Comparison of ENCODE assay signal across 20 cellular contexts in genomic region chr19:50928841-50929240, GRCh38. TPM values are rescaled to one million over a fixed set of nuclear protein-coding genes. Genes with fewer than 3 reads are reported as not detected.
"Had no signal": no experiment of that assay in that cellular context is flagged by ENCODE, and none has a peak within 500 bp of the region (broad histone marks: within the 10 kb centered on the region; RNA-seq: fewer than 3 reads in every experiment).

No MANE protein-coding gene starts in this region.

- H3K4me3 ChIP-seq: esophagus squamous epithelium, heart right ventricle, smooth muscle cell, testis had no signal

- H3K4me2 ChIP-seq: smooth muscle cell had no signal

- ATAC-seq: activated CD4-positive, alpha-beta T cell treated with anti-CD3 and anti-CD28 coated beads for 36 hours; effector memory CD8-positive, alpha-beta T cell; heart right ventricle; natural killer cell; sciatic nerve; stimulated activated memory B cell treated with anti-CD40 and anti-IgM and Interleukin-4, amounts not matched to agents 10 μg/mL and 1 μg/mL and 100 μg/mL, for 72 hours; WTC11 had no signal

- H3K27me3 ChIP-seq: testis had no signal

- H3K4me1 ChIP-seq: heart right ventricle, parathyroid adenoma, testis had no signal

- H2AFZ ChIP-seq: parathyroid adenoma had no signal

- DNase-seq: activated CD4-positive, alpha-beta memory T cell treated with anti-CD3 and anti-CD28 coated beads for 36 hours; activated CD4-positive, alpha-beta T cell treated with anti-CD3 and anti-CD28 coated beads for 36 hours; activated naive CD4-positive, alpha-beta T cell; activated naive CD8-positive, alpha-beta T cell treated with anti-CD3 and anti-CD28 coated beads for 36 hours; activated T-cell treated with anti-CD3 and anti-CD28 coated beads for 4 hours; amygdala; dermis blood vessel endothelial cell; effector memory CD8-positive, alpha-beta T cell; esophagus squamous epithelium; heart right ventricle; mesenchymal stem cell; natural killer cell; stimulated activated CD4-positive, alpha-beta T cell treated with anti-CD3 and anti-CD28 coated beads, Interleukin-4, amount 100 ng/mL, for 4 hours; testis had no signal

- H3K9me3 ChIP-seq: esophagus squamous epithelium, heart right ventricle, testis had no signal

- H3K79me2 ChIP-seq: parathyroid adenoma had no signal

- H3K36me3 ChIP-seq: esophagus squamous epithelium, heart right ventricle had no signal

- H3K27ac ChIP-seq: heart right ventricle, parathyroid adenoma, testis had no signal

- H3K9ac ChIP-seq: parathyroid adenoma had no signal

RNA-seq across cellular contexts. Expression of gene KLK4, which starts 17.6 kb away (rescaled TPM):
- total RNA-seq: activated CD4-positive, alpha-beta memory T cell treated with anti-CD3 and anti-CD28 coated beads for 36 hours; activated CD4-positive, alpha-beta T cell treated with anti-CD3 and anti-CD28 coated beads for 36 hours; activated naive CD8-positive, alpha-beta T cell treated with anti-CD3 and anti-CD28 coated beads for 36 hours; cardiac septum; dermis blood vessel endothelial cell; esophagus squamous epithelium; heart right ventricle; natural killer cell; smooth muscle cell had no signal
- polyA plus RNA-seq: heart right ventricle had no signal

RNA-seq across cellular contexts. Expression of gene KLK5, which starts 24.0 kb away (rescaled TPM):
- total RNA-seq: activated CD4-positive, alpha-beta memory T cell treated with anti-CD3 and anti-CD28 coated beads for 36 hours; activated CD4-positive, alpha-beta T cell treated with anti-CD3 and anti-CD28 coated beads for 36 hours; activated naive CD8-positive, alpha-beta T cell treated with anti-CD3 and anti-CD28 coated beads for 36 hours; cardiac septum; dermis blood vessel endothelial cell; heart right ventricle; natural killer cell; sciatic nerve had no signal
- polyA plus RNA-seq: heart right ventricle had no signal

RNA-seq across cellular contexts. Expression of gene KLK6, which starts 40.5 kb away (rescaled TPM):
- total RNA-seq: activated CD4-positive, alpha-beta memory T cell treated with anti-CD3 and anti-CD28 coated beads for 36 hours; activated CD4-positive, alpha-beta T cell treated with anti-CD3 and anti-CD28 coated beads for 36 hours; activated naive CD8-positive, alpha-beta T cell treated with anti-CD3 and anti-CD28 coated beads for 36 hours; cardiac septum; dermis blood vessel endothelial cell; heart right ventricle; natural killer cell had no signal
- polyA plus RNA-seq: heart right ventricle had no signal

RNA-seq across cellular contexts. Expression of gene KLK7, which starts 54.9 kb away (rescaled TPM):
- total RNA-seq: activated CD4-positive, alpha-beta memory T cell treated with anti-CD3 and anti-CD28 coated beads for 36 hours; activated CD4-positive, alpha-beta T cell treated with anti-CD3 and anti-CD28 coated beads for 36 hours; activated naive CD8-positive, alpha-beta T cell treated with anti-CD3 and anti-CD28 coated beads for 36 hours; cardiac septum; heart right ventricle; natural killer cell; smooth muscle cell had no signal

RNA-seq across cellular contexts. Expression of gene KLK2, which starts 55.6 kb away (rescaled TPM):
- total RNA-seq: activated CD4-positive, alpha-beta memory T cell treated with anti-CD3 and anti-CD28 coated beads for 36 hours; activated CD4-positive, alpha-beta T cell treated with anti-CD3 and anti-CD28 coated beads for 36 hours; cardiac septum; dermis blood vessel endothelial cell; esophagus squamous epithelium; heart right ventricle; natural killer cell; sciatic nerve; smooth muscle cell; WTC11 had no signal
- polyA plus RNA-seq: heart right ventricle, smooth muscle cell had no signal
